ENCODE assay signal across 10 cellular contexts in genomic region chr4:40255722-40256281, GRCh38. TPM values are rescaled to one million over a fixed set of nuclear protein-coding genes. Genes with fewer than 3 reads are reported as not detected.
DNase-seq lines count a peak whose midpoint lies in the region; ATAC-seq, FAIRE-seq and TF ChIP-seq lines count a peak whose summit lies in the region.
"Had no signal": no experiment of that assay in that cellular context is flagged by ENCODE, and none has a peak within 500 bp of the region (broad histone marks: within the 10 kb centered on the region; RNA-seq: fewer than 3 reads in every experiment).

No MANE protein-coding gene starts in this region.

- no peaks in the 10 kb centered on the region for H4K20me1 ChIP-seq in HepG2 (ENCODE audit: insufficient read depth, low read length)

- H3K9me3 ChIP-seq in HepG2 (ENCODE audit: low read length) = peaks cover 9% of the 10 kb centered on the region
- H3K9me3 ChIP-seq: SJCRH30 had no signal

- H3K4me3 Mint-ChIP-seq in activated naive CD8-positive, alpha-beta T cell treated with anti-CD3 and anti-CD28 coated beads, Interleukin-2, amount 10 ng/mL, durations not matched to agents 7 days and 5 days = peak overlapping the region; percentile 74

- H3K79me2 ChIP-seq in HepG2 (ENCODE audit: insufficient read depth, low read length) = no peaks in the 10 kb centered on the region

- ATAC-seq in HG03378 (IDR thresholded peaks at IDR 0.05; ENCODE audit: unreplicated experiment) = peak; percentile 45
- no peak for ATAC-seq in activated naive CD8-positive, alpha-beta T cell treated with anti-CD3 and anti-CD28 coated beads, Interleukin-2, amount 10 ng/mL, durations not matched to agents 7 days and 5 days (ENCODE audit: low read depth)
- peak; percentile 71 for ATAC-seq in HepG2

- peaks cover 32% of the 10 kb centered on the region for H3K4me1 ChIP-seq in HepG2 (ENCODE audit: insufficient read depth, low read length)

- intact Hi-C loops in HepG2 (cut with micrococcal nuclease; ENCODE audit: unreplicated experiment) = no loop called here

- no peak for TF ChIP-seq EP300 in HepG2 (IDR thresholded peaks at IDR 0.05; ENCODE audit: low read depth in 2 of 2, low read length in 2 of 2)
- no peak for TF ChIP-seq EP300 in HepG2 (CRISPR knock-in tag; IDR thresholded peaks at IDR 0.05; ENCODE audit: borderline replicate concordance)

- 20% methylated on average over 1 of the region's 1 CpG for WGBS in HepG2 (ENCODE audit: low lambda C conversion rate)

- no peaks in the 10 kb centered on the region for H3K27me3 Mint-ChIP-seq in activated naive CD8-positive, alpha-beta T cell treated with anti-CD3 and anti-CD28 coated beads, Interleukin-2, amount 10 ng/mL, durations not matched to agents 7 days and 5 days

- FAIRE-seq in HepG2 (lab: Jason Lieb, UNC) = no peak
- FAIRE-seq: GM18507 had no signal

- peaks cover 65% of the 10 kb centered on the region for H3K4me1 Mint-ChIP-seq in activated naive CD8-positive, alpha-beta T cell treated with anti-CD3 and anti-CD28 coated beads, Interleukin-2, amount 10 ng/mL, durations not matched to agents 7 days and 5 days

- TF ChIP-seq CTCF in AG09309 (IDR thresholded peaks at IDR 0.05; ENCODE audit: control insufficient read depth, insufficient read depth, low read depth, low read length, missing control alignments) (no peak), HepG2 (CRISPR knock-in tag; IDR thresholded peaks at IDR 0.05) (no peak)

- no peak overlapping the region for H3K4me2 ChIP-seq in HepG2 (ENCODE audit: low read depth, low read length)

- peaks cover 3% of the 10 kb centered on the region for H3K36me3 Mint-ChIP-seq in activated naive CD8-positive, alpha-beta T cell treated with anti-CD3 and anti-CD28 coated beads, Interleukin-2, amount 10 ng/mL, durations not matched to agents 7 days and 5 days

- H3K27me3 ChIP-seq in HepG2 (ENCODE audit: control insufficient read depth in 1 of 2, insufficient read depth in 2 of 2, low read length in 2 of 2) = no peaks in the 10 kb centered on the region; a peak in 1 of 5 replicates
- H3K27me3 ChIP-seq: SJCRH30 had no signal

- H3K4me3 ChIP-seq in AG09309 (ENCODE audit: control insufficient read depth, low read depth, low read length) (no peak overlapping the region), HepG2 (replicated peaks in 1 of 3; ENCODE audit: insufficient read depth in 1 of 3, low read depth in 2 of 3, low read length in 3 of 3) (no peak overlapping the region)
- H3K4me3 ChIP-seq: SJCRH30 had no signal

- no peaks in the 10 kb centered on the region for H3K36me3 ChIP-seq in HepG2 (replicated peaks in 1 of 2; ENCODE audit: control insufficient read depth in 1 of 2, insufficient read depth in 2 of 2, low read length in 2 of 2)
- H3K36me3 ChIP-seq: SJCRH30 had no signal

- CTCF ChIA-PET in HepG2 (lab: Yijun Ruan, JAX; ENCODE audit: low intra/inter-chr PET ratio, low total read pairs) = no interaction called here

- no TSS peak for BruUV-seq in HepG2 (replicated peaks; lab: Mats Ljungman, UMichigan)

- TF ChIP-seq POLR2A in HepG2 (IDR thresholded peaks at IDR 0.05; ENCODE audit: insufficient read depth in 1 of 2, low read depth in 2 of 2, low read length in 2 of 2) = no peak

- no peak for TF ChIP-seq RAD21 in HepG2 (CRISPR knock-in tag; IDR thresholded peaks at IDR 0.05)

- no peak overlapping the region for H3K9ac ChIP-seq in HepG2 (ENCODE audit: insufficient read depth, low read depth, low read length)

- peak overlapping the region; percentile 90 for H3K27ac Mint-ChIP-seq in activated naive CD8-positive, alpha-beta T cell treated with anti-CD3 and anti-CD28 coated beads, Interleukin-2, amount 10 ng/mL, durations not matched to agents 7 days and 5 days

- H3K27ac ChIP-seq in HepG2 (ENCODE audit: extremely low read length, insufficient read depth, low read length) = no peak overlapping the region

- in situ Hi-C loops in HepG2 (cut with HindIII; ENCODE audit: extremely low pct_ligation_motif_present, low pct_unique_long_range_greater_than_20kb) = no loop called here

- DNase-seq in AG09309 (ENCODE audit: low read depth) = peak; percentile 89
- no peak for DNase-seq in activated naive CD8-positive, alpha-beta T cell treated with anti-CD3 and anti-CD28 coated beads, Interleukin-2, amount 10 ng/mL, durations not matched to agents 7 days and 5 days
- peak; percentile 71 for DNase-seq in HepG2 (ENCODE audit: low spot score)
- no peak for DNase-seq in medulla oblongata (ENCODE audit: extremely low spot score)
- DNase-seq in NCI-H1417 (lab: John Stamatoyannopoulos, UW) = no peak
- DNase-seq in midbrain (lab: John Stamatoyannopoulos, UW) = no peak
- DNase-seq in activated CD4-positive, alpha-beta T cell treated with anti-CD3 and anti-CD28 coated beads, Interleukin-2, amount 50 U/mL, for 48 hours = no peak

- no peaks in the 10 kb centered on the region for H3K9me3 Mint-ChIP-seq in activated naive CD8-positive, alpha-beta T cell treated with anti-CD3 and anti-CD28 coated beads, Interleukin-2, amount 10 ng/mL, durations not matched to agents 7 days and 5 days

- POLR2A ChIA-PET in activated naive CD8-positive, alpha-beta T cell treated with anti-CD3 and anti-CD28 coated beads, Interleukin-2, amount 10 ng/mL, durations not matched to agents 7 days and 5 days (lab: Charles Lee) = interaction anchor here (0.9 to 2.0 kb wide), 12 partner anchors 8 to 200 kb away, joined by 3 to 10 read pairs (median 4); partner anchors contain the start of gene N4BP2
- POLR2A ChIA-PET in HepG2 (lab: Yijun Ruan, JAX) = no interaction called here

- H2AFZ ChIP-seq in HepG2 (ENCODE audit: low read length) = no peak overlapping the region

TF ChIP-seq in HepG2, 621 proteins besides CTCF, POLR2A, EP300 and RAD21 (continues in another document):
- TF ChIP-seq PAXIP1 (CRISPR knock-in tag; conservative IDR thresholded peaks at IDR 0.05) (0 out of 2 replicates have a peak, but pooled peaks have one; percentile 20), FOSL2 (CRISPR knock-in tag; IDR thresholded peaks at IDR 0.05) (peak; percentile 83), ZNF362 (CRISPR knock-in tag; IDR thresholded peaks at IDR 0.05; ENCODE audit: borderline replicate concordance) (no peak), ZNF670 (CRISPR knock-in tag; IDR thresholded peaks at IDR 0.05; ENCODE audit: borderline replicate concordance) (no peak)

RNA-seq across cellular contexts. Expression of gene RHOH, which starts 59.0 kb away (rescaled TPM):
- 100 to 1,000 TPM; 187 to 190 TPM for total RNA-seq in activated naive CD8-positive, alpha-beta T cell treated with anti-CD3 and anti-CD28 coated beads, Interleukin-2, amount 10 ng/mL, durations not matched to agents 7 days and 5 days
- total RNA-seq in HepG2 (2016; rRNA removed; fragmentation: Illumina TruSeq; extraction: Trizol) = not detected in 2 replicates
- not detected in 2 replicates for total RNA-seq in HepG2 (2016; cell fraction: cytosol; rRNA removed; fragmentation: Illumina TruSeq; extraction: Trizol; ENCODE audit: low read depth)
- 0.06 TPM in 1 of 2 replicates, not detected in the other for total RNA-seq in HepG2 (2016; cell fraction: insoluble cytoplasmic fraction; rRNA removed; fragmentation: Illumina TruSeq; extraction: Trizol)
- total RNA-seq in HepG2 (2016; cell fraction: membrane; rRNA removed; fragmentation: Illumina TruSeq; extraction: Trizol) = not detected in 2 replicates
- total RNA-seq in HepG2 (2016; cell fraction: nucleus; rRNA removed; fragmentation: Illumina TruSeq; extraction: Trizol) = not detected in 2 replicates
- polyA plus RNA-seq in HepG2 (2011; rRNA removed) = 0.22 and 0.57 TPM in 2 replicates
- polyA plus RNA-seq in HepG2 (2011; cell fraction: cytosol; rRNA removed) = 0.21 and 0.59 TPM in 2 replicates
- polyA plus RNA-seq in HepG2 (2011; cell fraction: nucleus; rRNA removed) = 0.38 and 0.48 TPM in 2 replicates
- polyA plus RNA-seq in HepG2 (2012) = 0.11 and 0.48 TPM in 2 replicates
- not detected in 2 replicates for polyA plus RNA-seq in HepG2 (2016; cell fraction: cytosol; fragmentation: Illumina TruSeq; extraction: Trizol; ENCODE audit: low read depth)
- 0.21 TPM in 1 of 2 replicates, not detected in the other for polyA plus RNA-seq in HepG2 (2016; cell fraction: insoluble cytoplasmic fraction; fragmentation: Illumina TruSeq; extraction: Trizol; ENCODE audit: low read depth)
- not detected in 2 replicates for polyA plus RNA-seq in HepG2 (2016; cell fraction: membrane; fragmentation: Illumina TruSeq; extraction: Trizol; ENCODE audit: low read depth)
- polyA plus RNA-seq in HepG2 (2016; cell fraction: nucleus; fragmentation: Illumina TruSeq; extraction: Trizol; ENCODE audit: insufficient read depth, low read depth) = not detected in 2 replicates
- polyA minus RNA-seq in HepG2 (2011; rRNA and poly(A)+ RNA removed; ENCODE audit: low replicate concordance) = 0.82 TPM in 1 of 2 replicates, not detected in the other
- polyA minus RNA-seq in HepG2 (2011; cell fraction: cytosol; rRNA and poly(A)+ RNA removed) = 0.30 TPM in 1 of 2 replicates, not detected in the other
- polyA minus RNA-seq in HepG2 (2011; cell fraction: nucleus; rRNA and poly(A)+ RNA removed) = 0.13 and 0.87 TPM in 2 replicates
- total RNA-seq: SJCRH30 had no signal

Comparison
In these comparisons a context has a peak if more than half of its experiments do, and no peak if none do; other contexts are left out.
1. DNase-seq: peak in AG09309 (single experiment) and HepG2 (single experiment); none in activated naive CD8-positive, alpha-beta T cell treated with anti-CD3 and anti-CD28 coated beads, Interleukin-2, amount 10 ng/mL, durations not matched to agents 7 days and 5 days (single experiment), medulla oblongata (single experiment), NCI-H1417 (0 of 3), midbrain (single experiment) and activated CD4-positive, alpha-beta T cell treated with anti-CD3 and anti-CD28 coated beads, Interleukin-2, amount 50 U/mL, for 48 hours (0 of 2).
2. RNA of gene RHOH, which starts 59.0 kb away (total RNA-seq): 187 to 190 TPM in activated naive CD8-positive, alpha-beta T cell treated with anti-CD3 and anti-CD28 coated beads, Interleukin-2, amount 10 ng/mL, durations not matched to agents 7 days and 5 days; 0.06 TPM in HepG2; every median in the first group is over 100 times any median in the second.